ENCODE assay signal across 22 cellular contexts in the genomic region with DNA sequence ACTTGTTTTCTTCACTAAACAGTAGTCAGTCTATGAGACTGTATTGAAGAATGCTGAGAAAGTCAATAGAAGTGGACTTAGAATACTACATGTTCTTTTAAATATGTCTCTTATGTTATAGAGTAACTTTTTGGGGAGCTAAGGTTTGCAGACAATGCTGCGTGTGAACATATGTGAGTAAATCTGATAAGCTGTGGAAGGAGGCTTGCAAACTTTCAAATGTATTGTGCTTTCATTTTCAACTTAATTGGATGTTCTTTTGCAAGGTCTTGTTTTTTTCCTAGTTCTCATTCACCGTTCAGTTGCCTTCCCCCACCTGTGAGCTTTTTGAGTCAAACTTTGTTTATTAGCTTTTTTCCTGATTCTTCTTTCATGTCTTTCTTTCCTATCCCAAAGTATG.
DNase-seq lines count a peak whose midpoint lies in the region; ATAC-seq lines count a peak whose summit lies in the region.
"Had no signal": no experiment of that assay in that cellular context is flagged by ENCODE, and none has a peak within 500 bp of the region (broad histone marks: within the 10 kb centered on the region; RNA-seq: fewer than 3 reads in every experiment).

No MANE protein-coding gene starts in this region.

- no peaks in the 10 kb centered on the region for H3K27me3 ChIP-seq in CD8-positive, alpha-beta memory T cell (ENCODE audit: insufficient read depth, low read length, poor library complexity, severe bottlenecking)
- H3K27me3 ChIP-seq: body of pancreas, stomach, upper lobe of left lung had no signal

- H3K27ac Mint-ChIP-seq in T-helper 1 cell treated with Interleukin-12 subunit alpha and Interleukin-12 subunit beta and Interleukin-4 antibody, amounts not matched to agents 30 μg/mL and 1 μg/mL, for 36 hours, result peak overlapping the region; percentile 34
- peak overlapping the region in 6 of 8 donors; percentile 0 to 51 (median 4) for H3K27ac Mint-ChIP-seq in CD8-positive, alpha-beta memory T cell
- peak overlapping the region; percentile 1 for H3K27ac Mint-ChIP-seq in activated CD8-positive, alpha-beta T cell treated with anti-CD3 and anti-CD28 coated beads, Interleukin-2, amount 10 ng/mL, durations not matched to agents 7 days and 5 days
- peak overlapping the region in 9 of 10 donors; percentile 6 to 84 (median 44) for H3K27ac Mint-ChIP-seq in naive thymus-derived CD8-positive, alpha-beta T cell
- H3K27ac Mint-ChIP-seq: B cell had no signal

- no peak overlapping the region for H3K4me3 ChIP-seq in CD8-positive, alpha-beta memory T cell (ENCODE audit: low read length)
- H3K4me3 ChIP-seq: body of pancreas, stomach, upper lobe of left lung had no signal

- no peaks in the 10 kb centered on the region for H3K36me3 ChIP-seq in CD8-positive, alpha-beta memory T cell (ENCODE audit: insufficient read depth, low read length)

- no peaks in the 10 kb centered on the region for H3K9me3 ChIP-seq in CD8-positive, alpha-beta memory T cell (ENCODE audit: low read length)
- H3K9me3 ChIP-seq: body of pancreas, stomach, upper lobe of left lung had no signal

- POLR2A ChIA-PET in CD8-positive, alpha-beta memory T cell (lab: Charles Lee), result no interaction called here
- POLR2A ChIA-PET in activated CD8-positive, alpha-beta T cell treated with anti-CD3 and anti-CD28 coated beads, Interleukin-2, amount 10 ng/mL, durations not matched to agents 7 days and 5 days (lab: Charles Lee), result interaction anchor here (0.9 kb wide), 1 partner anchor 9 kb away, joined by 3 read pairs; no protein-coding TSS in a partner anchor
- POLR2A ChIA-PET in naive thymus-derived CD8-positive, alpha-beta T cell (lab: Charles Lee), result no interaction called here

- peaks cover 9% of the 10 kb centered on the region for H3K4me1 ChIP-seq in CD8-positive, alpha-beta memory T cell (ENCODE audit: insufficient read depth, low read length)
- H3K4me1 ChIP-seq: body of pancreas, parathyroid adenoma had no signal

- H3K4me3 Mint-ChIP-seq in T-helper 1 cell treated with Interleukin-12 subunit alpha and Interleukin-12 subunit beta and Interleukin-4 antibody, amounts not matched to agents 30 μg/mL and 1 μg/mL, for 36 hours, result peak overlapping the region; percentile 45
- H3K4me3 Mint-ChIP-seq in CD8-positive, alpha-beta memory T cell, result peak overlapping the region in 4 of 7 donors; percentile 3 to 44 (median 10)
- H3K4me3 Mint-ChIP-seq in activated CD8-positive, alpha-beta T cell treated with anti-CD3 and anti-CD28 coated beads, Interleukin-2, amount 10 ng/mL, durations not matched to agents 7 days and 5 days, result peak overlapping the region; percentile 0
- H3K4me3 Mint-ChIP-seq in naive thymus-derived CD8-positive, alpha-beta T cell, result peak overlapping the region in 9 of 10 donors; percentile 0 to 75 (median 28)
- H3K4me3 Mint-ChIP-seq: B cell had no signal

- no peak overlapping the region for H3K27ac ChIP-seq in CD8-positive, alpha-beta memory T cell (ENCODE audit: low read depth, low read length)
- H3K27ac ChIP-seq: 22Rv1, body of pancreas, parathyroid adenoma, stomach, upper lobe of left lung had no signal

- peak; percentile 70 for ATAC-seq in activated CD8-positive, alpha-beta T cell treated with anti-CD3 and anti-CD28 coated beads, Interleukin-2, amount 10 ng/mL, durations not matched to agents 7 days and 5 days
- no peak for ATAC-seq in naive thymus-derived CD8-positive, alpha-beta T cell
- ATAC-seq: body of pancreas, sciatic nerve had no signal

- DNase-seq in T-helper 1 cell (no peak), NCI-H446 (lab: John Stamatoyannopoulos, UW) (no peak), hepatic stellate cell (ENCODE audit: low spot score) (no peak)
- DNase-seq in CD8-positive, alpha-beta memory T cell, result no peak
- no peak for DNase-seq in activated CD8-positive, alpha-beta T cell treated with anti-CD3 and anti-CD28 coated beads, Interleukin-2, amount 10 ng/mL, durations not matched to agents 7 days and 5 days
- no peak for DNase-seq in naive thymus-derived CD8-positive, alpha-beta T cell
- no peak for DNase-seq in stimulated activated naive CD4-positive, alpha-beta T cell treated with Interleukin-2 at 50 U/mL for 16 hours (lab: John Stamatoyannopoulos, UW)
- DNase-seq: activated gamma-delta T cell, body of pancreas, cortex of kidney, hypothalamus, KBM-7, kidney, NCI-H1092 treated with DMSO at 0.1 percent for 48 hours, NCI-H2081, stomach, upper lobe of left lung had no signal

- H3K27me3 Mint-ChIP-seq in T-helper 1 cell treated with Interleukin-12 subunit alpha and Interleukin-12 subunit beta and Interleukin-4 antibody, amounts not matched to agents 30 μg/mL and 1 μg/mL, for 36 hours (ENCODE audit: low read depth), result peaks cover 15% of the 10 kb centered on the region
- no peaks in the 10 kb centered on the region for H3K27me3 Mint-ChIP-seq in CD8-positive, alpha-beta memory T cell
- no peaks in the 10 kb centered on the region for H3K27me3 Mint-ChIP-seq in activated CD8-positive, alpha-beta T cell treated with anti-CD3 and anti-CD28 coated beads, Interleukin-2, amount 10 ng/mL, durations not matched to agents 7 days and 5 days (ENCODE audit: low read depth)
- no peaks in the 10 kb centered on the region for H3K27me3 Mint-ChIP-seq in naive thymus-derived CD8-positive, alpha-beta T cell
- H3K27me3 Mint-ChIP-seq: B cell had no signal

- H3K4me1 Mint-ChIP-seq in T-helper 1 cell treated with Interleukin-12 subunit alpha and Interleukin-12 subunit beta and Interleukin-4 antibody, amounts not matched to agents 30 μg/mL and 1 μg/mL, for 36 hours (ENCODE audit: low read depth), result peaks cover 27% of the 10 kb centered on the region
- peaks cover 19 to 54% (median 47%) of the 10 kb centered on the region in 3 donors for H3K4me1 Mint-ChIP-seq in CD8-positive, alpha-beta memory T cell
- H3K4me1 Mint-ChIP-seq in activated CD8-positive, alpha-beta T cell treated with anti-CD3 and anti-CD28 coated beads, Interleukin-2, amount 10 ng/mL, durations not matched to agents 7 days and 5 days (ENCODE audit: low read depth), result peaks cover 35% of the 10 kb centered on the region
- peaks cover 17 to 28% (median 22%) of the 10 kb centered on the region in 4 donors for H3K4me1 Mint-ChIP-seq in naive thymus-derived CD8-positive, alpha-beta T cell

- no peaks in the 10 kb centered on the region for H3K9me3 Mint-ChIP-seq in T-helper 1 cell treated with Interleukin-12 subunit alpha and Interleukin-12 subunit beta and Interleukin-4 antibody, amounts not matched to agents 30 μg/mL and 1 μg/mL, for 36 hours
- H3K9me3 Mint-ChIP-seq in CD8-positive, alpha-beta memory T cell, result peaks cover 0 to 2% (median 0%) of the 10 kb centered on the region in 5 donors
- H3K9me3 Mint-ChIP-seq in activated CD8-positive, alpha-beta T cell treated with anti-CD3 and anti-CD28 coated beads, Interleukin-2, amount 10 ng/mL, durations not matched to agents 7 days and 5 days (ENCODE audit: insufficient read depth), result no peaks in the 10 kb centered on the region
- H3K9me3 Mint-ChIP-seq in naive thymus-derived CD8-positive, alpha-beta T cell, result peaks cover 0 to under 1% (median 0%) of the 10 kb centered on the region in 9 donors

- CTCF ChIA-PET in CD8-positive, alpha-beta memory T cell (lab: Charles Lee), result interaction anchor here (0.9 to 1.0 kb wide), 2 partner anchors 27 to 590 kb away, joined by 3 to 4 read pairs; no protein-coding TSS in a partner anchor
- CTCF ChIA-PET in activated CD8-positive, alpha-beta T cell treated with anti-CD3 and anti-CD28 coated beads, Interleukin-2, amount 10 ng/mL, durations not matched to agents 7 days and 5 days (lab: Charles Lee), result interaction anchor here (1.0 to 2.7 kb wide), 2 partner anchors 255 to 590 kb away, joined by 3 to 14 read pairs; no protein-coding TSS in a partner anchor

- H3K36me3 Mint-ChIP-seq in T-helper 1 cell treated with Interleukin-12 subunit alpha and Interleukin-12 subunit beta and Interleukin-4 antibody, amounts not matched to agents 30 μg/mL and 1 μg/mL, for 36 hours (ENCODE audit: low read depth), result peaks cover 30% of the 10 kb centered on the region
- H3K36me3 Mint-ChIP-seq in CD8-positive, alpha-beta memory T cell, result peaks cover 3 to 15% (median 7%) of the 10 kb centered on the region in 3 donors
- H3K36me3 Mint-ChIP-seq in activated CD8-positive, alpha-beta T cell treated with anti-CD3 and anti-CD28 coated beads, Interleukin-2, amount 10 ng/mL, durations not matched to agents 7 days and 5 days (ENCODE audit: low read depth), result peaks cover 20% of the 10 kb centered on the region
- peaks cover 0 to 16% (median 3%) of the 10 kb centered on the region in 3 donors for H3K36me3 Mint-ChIP-seq in naive thymus-derived CD8-positive, alpha-beta T cell
